Comparison of ENCODE assay signal across 7 cellular contexts in genomic region chr2:146193619-146194018, GRCh38.
"Had no signal": no experiment of that assay in that cellular context is flagged by ENCODE, and none has a peak within 500 bp of the region (broad histone marks: within the 10 kb centered on the region; RNA-seq: fewer than 3 reads in every experiment).

No MANE protein-coding gene starts in this region.

- ATAC-seq: K562 had no signal

- H3K27ac ChIP-seq: HL-60, KMS-11 had no signal

- H3K4me3 Mint-ChIP-seq: IgD-negative memory B cell had no signal

- H3K9me3 Mint-ChIP-seq: IgD-negative memory B cell had no signal

- H3K27ac Mint-ChIP-seq: IgD-negative memory B cell had no signal

- H3K36me3 Mint-ChIP-seq: IgD-negative memory B cell had no signal

- FAIRE-seq: HTR-8/SVneo, K562 had no signal

- DNase-seq: KBM-7, KG1 had no signal

- H3K27me3 Mint-ChIP-seq: IgD-negative memory B cell had no signal

- H3K4me1 Mint-ChIP-seq: IgD-negative memory B cell had no signal

- H3K4me2 ChIP-seq: KMS-11 had no signal

- H3K4me3 ChIP-seq: K562 had no signal

- H3K9ac ChIP-seq: KMS-11 had no signal
